ENCODE assay signal across 16 cellular contexts in the genomic region with DNA sequence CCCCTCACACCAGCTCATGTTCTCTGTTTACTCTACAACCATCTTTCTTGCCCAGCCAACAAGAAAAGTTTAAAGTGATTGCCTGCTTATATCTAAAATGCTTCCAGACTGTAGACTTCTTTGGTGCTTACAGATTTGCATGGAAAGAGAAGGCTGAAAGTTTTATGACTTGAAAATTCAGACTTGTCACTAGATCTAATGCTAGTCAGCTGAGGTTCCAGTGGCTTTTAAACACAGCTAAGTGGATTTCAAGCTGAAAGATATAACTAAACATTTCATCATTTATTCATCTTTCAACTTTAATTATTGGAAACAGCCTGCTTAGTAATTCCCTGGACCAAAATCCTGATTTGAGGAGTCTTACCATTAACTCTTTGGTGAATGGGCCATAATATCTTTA.
"Had no signal": no experiment of that assay in that cellular context is flagged by ENCODE, and none has a peak within 500 bp of the region (broad histone marks: within the 10 kb centered on the region; RNA-seq: fewer than 3 reads in every experiment).

No MANE protein-coding gene starts in this region.

- H3K4me3 Mint-ChIP-seq: activated naive CD8-positive, alpha-beta T cell treated with anti-CD3 and anti-CD28 coated beads for 36 hours; brain; central memory CD8-positive, alpha-beta T cell; natural killer cell treated with Interleukin-12 subunit alpha and Interleukin-12 subunit beta and Interleukin-15 and Interleukin-18, amount 100 ng/mL, for 72 hours; T-helper 2 cell treated with Interferon-gamma antibody and Interleukin-4, amounts not matched to agents 5 μg/mL and 100 μg/mL, for 36 hours had no signal

- H3K9me3 Mint-ChIP-seq: activated naive CD8-positive, alpha-beta T cell treated with anti-CD3 and anti-CD28 coated beads for 36 hours; central memory CD8-positive, alpha-beta T cell; natural killer cell treated with Interleukin-12 subunit alpha and Interleukin-12 subunit beta and Interleukin-15 and Interleukin-18, amount 100 ng/mL, for 72 hours; T-helper 2 cell treated with Interferon-gamma antibody and Interleukin-4, amounts not matched to agents 5 μg/mL and 100 μg/mL, for 36 hours had no signal

- H3K4me3 ChIP-seq: lower lobe of right lung, upper lobe of right lung had no signal

- H3K4me1 Mint-ChIP-seq: activated naive CD8-positive, alpha-beta T cell treated with anti-CD3 and anti-CD28 coated beads for 36 hours; central memory CD8-positive, alpha-beta T cell had no signal

- ATAC-seq: left colon; natural killer cell treated with Interleukin-12 subunit alpha and Interleukin-12 subunit beta and Interleukin-15 and Interleukin-18, amount 100 ng/mL, for 72 hours; stimulated activated naive CD8-positive, alpha-beta T cell treated with anti-CD3 and anti-CD28 coated beads, Interleukin-15, Interleukin-2, amounts not matched to agents 100 U/mL and 50 U/mL, for 24 hours had no signal

- H3K36me3 Mint-ChIP-seq: activated naive CD8-positive, alpha-beta T cell treated with anti-CD3 and anti-CD28 coated beads for 36 hours; natural killer cell treated with Interleukin-12 subunit alpha and Interleukin-12 subunit beta and Interleukin-15 and Interleukin-18, amount 100 ng/mL, for 72 hours had no signal

- H3K9me3 ChIP-seq: lower lobe of right lung, upper lobe of right lung had no signal

- H3K27me3 ChIP-seq: upper lobe of right lung had no signal

- DNase-seq: activated CD4-positive, alpha-beta T cell treated with anti-CD3 and anti-CD28 coated beads, Interleukin-2, amount 50 U/mL, for 4 hours; activated naive CD4-positive, alpha-beta T cell; activated naive CD8-positive, alpha-beta T cell treated with anti-CD3 and anti-CD28 coated beads for 36 hours; amniotic stem cell; effector CD4-positive, alpha-beta T cell; hypothalamus; left colon; lower lobe of right lung; stimulated activated CD4-positive, alpha-beta T cell treated with anti-CD3 and anti-CD28 coated beads, Interleukin-2, amount 100 ng/mL, for 24 hours; stimulated activated naive CD8-positive, alpha-beta T cell treated with anti-CD3 and anti-CD28 coated beads, Interleukin-15, Interleukin-2, amounts not matched to agents 100 U/mL and 50 U/mL, for 24 hours; substantia nigra; upper lobe of right lung had no signal

- H3K27ac Mint-ChIP-seq: activated naive CD8-positive, alpha-beta T cell treated with anti-CD3 and anti-CD28 coated beads for 36 hours; natural killer cell treated with Interleukin-12 subunit alpha and Interleukin-12 subunit beta and Interleukin-15 and Interleukin-18, amount 100 ng/mL, for 72 hours; T-helper 2 cell treated with Interferon-gamma antibody and Interleukin-4, amounts not matched to agents 5 μg/mL and 100 μg/mL, for 36 hours had no signal

- H3K36me3 ChIP-seq: upper lobe of right lung had no signal

- H3K27ac ChIP-seq: lower lobe of right lung, upper lobe of right lung had no signal

- H3K4me1 ChIP-seq: lower lobe of right lung, upper lobe of right lung had no signal
